ENCODE assay signal across 33 cellular contexts in the genomic region with DNA sequence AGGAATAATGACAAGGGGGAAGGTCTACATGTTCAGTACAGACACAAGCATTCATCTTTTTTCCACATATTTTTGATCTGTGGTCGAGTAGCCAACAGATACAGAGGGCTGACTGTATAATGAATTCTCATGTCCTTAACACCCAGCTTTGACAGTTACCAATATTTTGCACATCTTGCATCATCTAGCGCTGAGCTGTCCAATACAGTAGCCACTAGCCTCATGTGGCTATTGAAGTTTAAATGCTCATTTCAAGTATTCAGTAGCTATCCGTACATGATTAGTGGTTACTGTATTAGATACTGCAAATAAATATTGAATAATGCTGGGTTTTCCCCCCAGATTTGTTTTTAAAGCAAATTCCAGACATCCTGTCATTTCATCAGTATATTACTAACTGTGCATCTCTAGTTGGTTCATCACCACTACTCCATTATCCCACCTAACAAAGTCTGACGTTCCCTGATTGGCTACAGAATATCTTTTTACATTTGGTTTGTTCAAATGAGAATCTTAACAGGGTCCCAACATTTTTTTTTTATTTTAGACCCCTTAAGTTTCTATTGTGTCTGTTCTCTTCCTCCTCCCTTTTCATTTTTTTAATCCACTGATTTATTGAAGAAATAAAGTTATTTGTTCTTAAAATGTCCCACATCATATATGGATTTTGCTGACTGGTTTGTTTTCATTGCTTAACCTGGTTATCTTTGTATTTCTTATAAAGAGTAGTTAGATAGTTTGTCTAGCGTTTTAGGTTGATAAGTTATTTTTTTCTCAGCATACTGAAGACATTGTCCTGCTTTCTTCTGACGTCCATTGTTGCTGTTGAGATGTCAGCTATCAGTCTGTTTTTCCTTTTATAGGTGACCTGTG.
"Had no signal": no experiment of that assay in that cellular context is flagged by ENCODE, and none has a peak within 500 bp of the region (broad histone marks: within the 10 kb centered on the region; RNA-seq: fewer than 3 reads in every experiment).

No MANE protein-coding gene starts in this region.

- H3K4me3 ChIP-seq: body of pancreas, breast epithelium, Peyer's patch had no signal

- H3K27me3 Mint-ChIP-seq: activated CD4-positive, alpha-beta memory T cell treated with anti-CD3 and anti-CD28 coated beads, Interleukin-2, amount 10 ng/mL, durations not matched to agents 7 days and 5 days; activated CD4-positive, alpha-beta T cell treated with anti-CD3 and anti-CD28 coated beads for 36 hours; activated CD8-positive, alpha-beta memory T cell treated with anti-CD3 and anti-CD28 coated beads, Interleukin-2, amount 10 ng/mL, durations not matched to agents 7 days and 5 days; activated naive CD8-positive, alpha-beta T cell treated with anti-CD3 and anti-CD28 coated beads for 36 hours had no signal

- H3K27ac ChIP-seq: body of pancreas, breast epithelium, Peyer's patch, RWPE1 had no signal

- H3K4me1 Mint-ChIP-seq: activated CD4-positive, alpha-beta memory T cell treated with anti-CD3 and anti-CD28 coated beads, Interleukin-2, amount 10 ng/mL, durations not matched to agents 7 days and 5 days; activated CD4-positive, alpha-beta T cell treated with anti-CD3 and anti-CD28 coated beads for 36 hours; activated CD8-positive, alpha-beta memory T cell treated with anti-CD3 and anti-CD28 coated beads, Interleukin-2, amount 10 ng/mL, durations not matched to agents 7 days and 5 days; activated naive CD8-positive, alpha-beta T cell treated with anti-CD3 and anti-CD28 coated beads for 36 hours had no signal

- H3K4me1 ChIP-seq: body of pancreas, breast epithelium, Peyer's patch had no signal

- ATAC-seq: activated CD4-positive, alpha-beta T cell treated with anti-CD3 and anti-CD28 coated beads for 36 hours; activated CD4-positive, CD25-positive, alpha-beta regulatory T cell treated with anti-CD3 and anti-CD28 coated beads, Interleukin-2, amount 50 U/mL, for 24 hours; activated CD8-positive, alpha-beta memory T cell treated with anti-CD3 and anti-CD28 coated beads, Interleukin-2, amount 10 ng/mL, durations not matched to agents 7 days and 5 days; body of pancreas; PC-3; Right ventricle myocardium inferior had no signal

- H3K27ac Mint-ChIP-seq: activated CD4-positive, alpha-beta memory T cell treated with anti-CD3 and anti-CD28 coated beads, Interleukin-2, amount 10 ng/mL, durations not matched to agents 7 days and 5 days; activated CD4-positive, alpha-beta T cell treated with anti-CD3 and anti-CD28 coated beads for 36 hours; activated CD8-positive, alpha-beta memory T cell treated with anti-CD3 and anti-CD28 coated beads, Interleukin-2, amount 10 ng/mL, durations not matched to agents 7 days and 5 days; activated naive CD8-positive, alpha-beta T cell treated with anti-CD3 and anti-CD28 coated beads for 36 hours had no signal

- H3K4me3 Mint-ChIP-seq: activated CD4-positive, alpha-beta memory T cell treated with anti-CD3 and anti-CD28 coated beads, Interleukin-2, amount 10 ng/mL, durations not matched to agents 7 days and 5 days; activated CD4-positive, alpha-beta T cell treated with anti-CD3 and anti-CD28 coated beads for 36 hours; activated CD8-positive, alpha-beta memory T cell treated with anti-CD3 and anti-CD28 coated beads, Interleukin-2, amount 10 ng/mL, durations not matched to agents 7 days and 5 days; activated naive CD8-positive, alpha-beta T cell treated with anti-CD3 and anti-CD28 coated beads for 36 hours had no signal

- H3K27me3 ChIP-seq: body of pancreas, breast epithelium, Peyer's patch had no signal

- FAIRE-seq: astrocyte, colon had no signal

- DNase-seq: activated CD4-positive, alpha-beta memory T cell treated with anti-CD3 and anti-CD28 coated beads, Interleukin-2, amount 10 ng/mL, durations not matched to agents 7 days and 5 days; activated CD4-positive, alpha-beta T cell treated with anti-CD3 and anti-CD28 coated beads for 36 hours; activated CD4-positive, alpha-beta T cell treated with anti-CD3 and anti-CD28 coated beads, Interleukin-2, amount 50 U/mL, for 1 hour; activated CD8-positive, alpha-beta memory T cell treated with anti-CD3 and anti-CD28 coated beads for 24 hours; activated CD8-positive, alpha-beta memory T cell treated with anti-CD3 and anti-CD28 coated beads, Interleukin-2, amount 10 ng/mL, durations not matched to agents 7 days and 5 days; activated CD8-positive, alpha-beta memory T cell treated with anti-CD3 and anti-CD28 coated beads, Interleukin-2, amount 50 U/mL, for 48 hours; activated effector memory CD4-positive, alpha-beta T cell treated with Interleukin-2 at 50 U/mL for 16 hours; activated naive CD4-positive, alpha-beta T cell treated with anti-CD3 and anti-CD28 coated beads, Interleukin-2, amount 50 U/mL, for 16 hours; activated naive CD8-positive, alpha-beta T cell treated with anti-CD3 and anti-CD28 coated beads for 36 hours; activated T-cell treated with anti-CD3 and anti-CD28 coated beads, Interleukin-2, amount 50 U/mL, for 48 hours; amygdala; body of pancreas; cerebellar nuclear complex; NCI-H1092 treated with DMSO at 0.1 percent for 48 hours; NCI-H1417; NCI-H146; NCI-H187; NCI-H2029 treated with DMSO at 0.1 percent for 48 hours; NCI-H2107; NCI-H2171; NCI-H510A treated with DMSO at 0.1 percent for 48 hours; NCI-H526 treated with DMSO at 0.1 percent for 48 hours; NCI-H82; PC-3; Peyer's patch; SW 1271; T1000 had no signal
